9 cellular contexts compared by ENCODE assay signal in the genomic region with DNA sequence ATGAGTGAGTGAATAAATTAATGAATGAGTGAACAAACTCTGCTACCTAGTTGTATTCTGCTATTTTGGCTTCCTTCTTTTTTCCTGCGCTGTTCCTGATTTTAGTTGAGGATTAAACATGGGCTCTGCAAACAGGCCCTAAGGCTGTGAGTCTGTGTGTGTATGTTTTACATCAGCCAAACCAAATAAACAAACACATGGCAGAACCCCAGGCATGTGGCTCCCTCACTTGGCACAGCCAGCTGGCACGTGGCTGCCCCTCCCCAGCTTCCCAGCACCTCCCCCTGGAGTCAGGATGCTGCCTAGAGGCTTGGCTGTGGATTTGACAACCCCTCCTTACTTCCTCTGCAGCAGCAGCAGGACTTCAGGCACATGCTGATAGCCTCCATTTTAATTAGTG.
DNase-seq lines count a peak whose midpoint lies in the region; ATAC-seq and TF ChIP-seq lines count a peak whose summit lies in the region.
"Had no signal": no experiment of that assay in that cellular context is flagged by ENCODE, and none has a peak within 500 bp of the region (broad histone marks: within the 10 kb centered on the region; RNA-seq: fewer than 3 reads in every experiment).

No MANE protein-coding gene starts in this region.

- 28 to 30% methylated on average over 2 of the region's 2 CpGs for WGBS in upper lobe of left lung, 2 donors

- peaks cover 6% of the 10 kb centered on the region for H3K9me3 ChIP-seq in left ventricle myocardium inferior (replicated peaks)
- no peaks in the 10 kb centered on the region for H3K9me3 ChIP-seq in upper lobe of left lung

- H3K9me3 Mint-ChIP-seq in activated naive CD4-positive, alpha-beta T cell treated with anti-CD3 and anti-CD28 coated beads for 36 hours, result no peaks in the 10 kb centered on the region

- no peaks in the 10 kb centered on the region for H3K4me1 Mint-ChIP-seq in activated naive CD4-positive, alpha-beta T cell treated with anti-CD3 and anti-CD28 coated beads for 36 hours (ENCODE audit: low read depth)

- no peak for TF ChIP-seq EP300 in upper lobe of left lung (IDR thresholded peaks at IDR 0.05)

- no peaks in the 10 kb centered on the region for H3K27me3 Mint-ChIP-seq in activated naive CD4-positive, alpha-beta T cell treated with anti-CD3 and anti-CD28 coated beads for 36 hours (ENCODE audit: low read depth)

- no peaks in the 10 kb centered on the region for H3K36me3 Mint-ChIP-seq in activated naive CD4-positive, alpha-beta T cell treated with anti-CD3 and anti-CD28 coated beads for 36 hours (ENCODE audit: low read depth)

- H3K4me3 ChIP-seq in left ventricle myocardium inferior (no peak overlapping the region), upper lobe of left lung (no peak overlapping the region)
- H3K4me3 ChIP-seq: skin epidermis had no signal

- TF ChIP-seq CTCF in VCaP (conservative IDR thresholded peaks at IDR 0.05) (0 out of 2 replicates have a peak, but pooled peaks have one; percentile 14), left ventricle myocardium inferior (IDR thresholded peaks at IDR 0.05; ENCODE audit: borderline replicate concordance) (no peak), upper lobe of left lung (IDR thresholded peaks at IDR 0.05) (no peak)

- no peaks in the 10 kb centered on the region for H3K36me3 ChIP-seq in left ventricle myocardium inferior
- H3K36me3 ChIP-seq in upper lobe of left lung, result no peaks in the 10 kb centered on the region

- CTCF ChIA-PET in activated naive CD4-positive, alpha-beta T cell treated with anti-CD3 and anti-CD28 coated beads for 36 hours (lab: Charles Lee), result no interaction called here

- H3K4me1 ChIP-seq in left ventricle myocardium inferior, result peaks cover 20% of the 10 kb centered on the region
- H3K4me1 ChIP-seq in upper lobe of left lung, result peaks cover 0 to 10% (median 6%) of the 10 kb centered on the region in 4 donors

- ATAC-seq in upper lobe of left lung (ENCODE audit: low FRiP score in 2 of 2) (peak in 1 of 2 donors; percentile 32), HG03159 (IDR thresholded peaks at IDR 0.05; ENCODE audit: unreplicated experiment) (no peak), GM18858 (IDR thresholded peaks at IDR 0.05; ENCODE audit: unreplicated experiment) (no peak)

- H3K27ac ChIP-seq in VCaP (peak overlapping the region; percentile 83), left ventricle myocardium inferior (replicated peaks) (peak overlapping the region; percentile 27), upper lobe of left lung (no peak overlapping the region)
- H3K27ac ChIP-seq: skin epidermis had no signal

- intact Hi-C loops in left ventricle myocardium inferior (cut with micrococcal nuclease), result no loop called here
- intact Hi-C loops in activated naive CD4-positive, alpha-beta T cell treated with anti-CD3 and anti-CD28 coated beads for 36 hours (cut with micrococcal nuclease), result no loop called here

- H3K4me3 Mint-ChIP-seq in activated naive CD4-positive, alpha-beta T cell treated with anti-CD3 and anti-CD28 coated beads for 36 hours, result no peak overlapping the region

- peak; percentile 16 for DNase-seq in NCI-H510A treated with DMSO at 0.1 percent for 48 hours (lab: John Stamatoyannopoulos, UW)
- no peak for DNase-seq in NCI-H510A (lab: John Stamatoyannopoulos, UW)
- DNase-seq in left ventricle myocardium inferior, result peak; percentile 18
- peak; percentile 26 to 60 for DNase-seq in upper lobe of left lung
- no peak for DNase-seq in activated naive CD4-positive, alpha-beta T cell treated with anti-CD3 and anti-CD28 coated beads for 36 hours

- no peak for TF ChIP-seq POLR2A in upper lobe of left lung (IDR thresholded peaks at IDR 0.05)

- H3K27me3 ChIP-seq in left ventricle myocardium inferior (ENCODE audit: low read depth) (no peaks in the 10 kb centered on the region), upper lobe of left lung (no peaks in the 10 kb centered on the region)

- no peak overlapping the region for H3K27ac Mint-ChIP-seq in activated naive CD4-positive, alpha-beta T cell treated with anti-CD3 and anti-CD28 coated beads for 36 hours

Comparison
In these comparisons a context has a peak if more than half of its experiments do, and no peak if none do; other contexts are left out.
1. DNase-seq: peak in NCI-H510A treated with DMSO at 0.1 percent for 48 hours (single experiment), left ventricle myocardium inferior (single experiment) and upper lobe of left lung (2 of 2); none in NCI-H510A (single experiment) and activated naive CD4-positive, alpha-beta T cell treated with anti-CD3 and anti-CD28 coated beads for 36 hours (single experiment).
2. H3K27ac ChIP-seq: peak in VCaP (single experiment) and left ventricle myocardium inferior (single experiment); none in upper lobe of left lung (0 of 4).